In the genomic region with DNA sequence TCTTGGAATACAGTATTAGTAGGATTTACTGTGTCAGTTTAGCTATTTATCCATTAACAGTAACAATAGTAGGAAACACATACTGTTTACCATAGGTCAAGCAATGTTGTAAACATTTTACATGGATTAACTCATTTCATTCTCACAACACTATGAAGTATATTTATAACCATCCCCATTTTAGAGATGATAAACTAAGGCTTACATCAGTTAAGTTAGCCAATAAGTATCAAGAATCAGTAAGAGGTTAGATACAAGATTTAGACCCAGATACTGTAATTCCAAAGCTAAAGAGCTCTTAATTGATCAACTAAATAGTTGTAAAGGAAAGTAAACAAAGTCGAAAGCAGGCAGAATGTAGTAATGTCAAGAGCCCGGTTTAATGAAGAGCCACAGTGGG, we compare ENCODE assay signal across 8 cellular contexts. TPM values are rescaled to one million over a fixed set of nuclear protein-coding genes. Genes with fewer than 3 reads are reported as not detected.
DNase-seq lines count a peak whose midpoint lies in the region; ATAC-seq and TF ChIP-seq lines count a peak whose summit lies in the region.

No MANE protein-coding gene starts in this region.

- no peak for DNase-seq in GM12865 (ENCODE audit: low read depth)
- no peak for DNase-seq in RWPE2 (ENCODE audit: low spot score)
- peak; percentile 9 for DNase-seq in fibroblast of peridontal ligament (ENCODE audit: extremely low read depth)
- no peak for DNase-seq in retinal pigment epithelial cell (ENCODE audit: low read depth)
- no peak for DNase-seq in NCI-H1092 treated with DMSO at 0.1 percent for 48 hours (lab: John Stamatoyannopoulos, UW)
- no peak for DNase-seq in dedifferentiated amniotic fluid mesenchymal stem cell (ENCODE audit: extremely low spot score)
- no peak for DNase-seq in dermis blood vessel endothelial cell

- peaks cover 18% of the 10 kb centered on the region for H3K36me3 ChIP-seq in RWPE2 (ENCODE audit: low read depth)

- peaks cover 5% of the 10 kb centered on the region for H3K4me1 ChIP-seq in RWPE2 (ENCODE audit: insufficient read depth, poor library complexity, severe bottlenecking)

- no peaks in the 10 kb centered on the region for H3K9me3 ChIP-seq in RWPE2 (ENCODE audit: severe bottlenecking)

- H3K27ac ChIP-seq in RWPE2 (ENCODE audit: poor library complexity, severe bottlenecking), result no peak overlapping the region

- TF ChIP-seq CTCF in GM12865 (IDR thresholded peaks at IDR 0.05; ENCODE audit: insufficient read depth, low read depth, low read length, missing control alignments), result no peak
- TF ChIP-seq CTCF in RWPE2 (IDR thresholded peaks at IDR 0.05; ENCODE audit: poor library complexity, severe bottlenecking), result no peak
- no peak for TF ChIP-seq CTCF in retinal pigment epithelial cell (conservative IDR thresholded peaks at IDR 0.05; ENCODE audit: low read depth, low read length)

- ATAC-seq in RWPE2 (ENCODE audit: low read depth) (no peak), GM21786 (IDR thresholded peaks at IDR 0.05; ENCODE audit: unreplicated experiment) (no peak)

- peak overlapping the region; percentile 98 for H3K4me3 ChIP-seq in GM12865 (ENCODE audit: low read depth, low read length)
- peak overlapping the region; percentile 60 for H3K4me3 ChIP-seq in RWPE2 (ENCODE audit: severe bottlenecking)
- peak overlapping the region; percentile 99 for H3K4me3 ChIP-seq in retinal pigment epithelial cell (ENCODE audit: low read length)

- H3K27me3 ChIP-seq in RWPE2 (ENCODE audit: insufficient read depth, poor library complexity, severe bottlenecking), result no peaks in the 10 kb centered on the region

RNA-seq across cellular contexts. Expression of a gene that starts 1.1 kb away (rescaled TPM):
- total RNA-seq in dermis blood vessel endothelial cell, result 20.1 and 29.1 TPM in 2 replicates

RNA-seq across cellular contexts. Expression of a gene that starts 36.2 kb away (rescaled TPM):
- total RNA-seq in dermis blood vessel endothelial cell, result 0.17 and 0.33 TPM in 2 replicates

RNA-seq across cellular contexts. Expression of a gene that starts 56.3 kb away (rescaled TPM):
- total RNA-seq in dermis blood vessel endothelial cell, result 41.0 and 71.0 TPM in 2 replicates
